In genomic region chr10:91220954-91221696, GRCh38 we compare ENCODE assay signal across 8 cellular contexts. TPM values are rescaled to one million over a fixed set of nuclear protein-coding genes. Genes with fewer than 3 reads are reported as not detected.
A peak's percentile ranks its signal among the peaks of the same experiment; 100 is the strongest.
DNase-seq lines count a peak whose midpoint lies in the region; ATAC-seq and TF ChIP-seq lines count a peak whose summit lies in the region.

No MANE protein-coding gene starts in this region.

- H3K27ac ChIP-seq in RWPE2 (ENCODE audit: poor library complexity, severe bottlenecking) (no peak overlapping the region), right lobe of liver (peak overlapping the region; percentile 89 to 94 (median 94))

- peak overlapping the region; percentile 89 to 91 for H3K4me3 Mint-ChIP-seq in stimulated activated naive CD8-positive, alpha-beta T cell treated with anti-CD3 and anti-CD28 coated beads, Interleukin-15, amount 100 ng/mL, for 72 hours

- peaks cover 52% of the 10 kb centered on the region for H3K4me1 Mint-ChIP-seq in stimulated activated naive CD8-positive, alpha-beta T cell treated with anti-CD3 and anti-CD28 coated beads, Interleukin-15, amount 100 ng/mL, for 72 hours

- TF ChIP-seq POLR2A in right lobe of liver (IDR thresholded peaks at IDR 0.05): no peak

- 8% methylated on average over 10 of the region's 40 CpGs for WGBS in right lobe of liver (ENCODE audit: insufficient coverage, low coverage, low lambda C conversion rate, missing lambda C conversion rate)

- H3K4me3 ChIP-seq in RWPE2 (ENCODE audit: severe bottlenecking) (peak overlapping the region; percentile 73), right lobe of liver (peak overlapping the region; percentile 69 to 94 (median 85))

- ATAC-seq in GM18498 (IDR thresholded peaks at IDR 0.05; ENCODE audit: unreplicated experiment) (peak; percentile 38), HG03039 (IDR thresholded peaks at IDR 0.05; ENCODE audit: unreplicated experiment) (peak; percentile 30), RWPE2 (ENCODE audit: low read depth) (peak; percentile 61), right lobe of liver (peak; percentile 29 to 46 (median 42))
- ATAC-seq in stimulated activated naive CD8-positive, alpha-beta T cell treated with anti-CD3 and anti-CD28 coated beads, Interleukin-15, amount 100 ng/mL, for 72 hours: peak; percentile 66

- H3K27ac Mint-ChIP-seq in stimulated activated naive CD8-positive, alpha-beta T cell treated with anti-CD3 and anti-CD28 coated beads, Interleukin-15, amount 100 ng/mL, for 72 hours: peak overlapping the region; percentile 83 to 92

- TF ChIP-seq CTCF in RWPE2 (IDR thresholded peaks at IDR 0.05; ENCODE audit: poor library complexity, severe bottlenecking): no peak
- no peak for TF ChIP-seq CTCF in right lobe of liver (IDR thresholded peaks at IDR 0.05)

- in situ Hi-C loops in ACHN (cut with HindIII; ENCODE audit: low pct_ligation_motif_present, low pct_unique_long_range_greater_than_20kb, low sequenced_read_pairs): no loop called here

- H3K9me3 ChIP-seq in RWPE2 (ENCODE audit: severe bottlenecking): no peaks in the 10 kb centered on the region
- H3K9me3 ChIP-seq in right lobe of liver: no peaks in the 10 kb centered on the region

- no peaks in the 10 kb centered on the region for H3K27me3 Mint-ChIP-seq in stimulated activated naive CD8-positive, alpha-beta T cell treated with anti-CD3 and anti-CD28 coated beads, Interleukin-15, amount 100 ng/mL, for 72 hours

- H3K36me3 ChIP-seq in RWPE2 (ENCODE audit: low read depth) (no peaks in the 10 kb centered on the region; the same call in 1 of the 2 replicates), right lobe of liver (no peaks in the 10 kb centered on the region)

- peaks cover 4% of the 10 kb centered on the region for H3K4me1 ChIP-seq in RWPE2 (ENCODE audit: insufficient read depth, poor library complexity, severe bottlenecking)
- H3K4me1 ChIP-seq in right lobe of liver: peaks cover 0 to 17% (median 8%) of the 10 kb centered on the region in 4 donors

- DNase-seq in ACHN (peak; percentile 41), RWPE2 (ENCODE audit: low spot score) (no peak), dermis blood vessel endothelial cell (peak; percentile 45), right lobe of liver (peak in 2 of 3 donors; percentile 37 to 55), NCI-H187 treated with DMSO at 0.1 percent for 48 hours (lab: John Stamatoyannopoulos, UW) (no peak)
- DNase-seq in stimulated activated naive CD8-positive, alpha-beta T cell treated with anti-CD3 and anti-CD28 coated beads, Interleukin-15, amount 100 ng/mL, for 72 hours: no peak

- H3K27me3 ChIP-seq in RWPE2 (ENCODE audit: insufficient read depth, poor library complexity, severe bottlenecking) (no peaks in the 10 kb centered on the region), right lobe of liver (no peaks in the 10 kb centered on the region)

- no peaks in the 10 kb centered on the region for H3K9me3 Mint-ChIP-seq in stimulated activated naive CD8-positive, alpha-beta T cell treated with anti-CD3 and anti-CD28 coated beads, Interleukin-15, amount 100 ng/mL, for 72 hours

- intact Hi-C loops in right lobe of liver (cut with DNase I): loop anchor here in 1 of 2 donors (10.0 kb wide), 1 partner anchor 56 kb away; no protein-coding TSS in a partner anchor

RNA-seq across cellular contexts. Expression of gene PCGF5, which starts 0.7 kb away (rescaled TPM):
- total RNA-seq in dermis blood vessel endothelial cell (41.2 and 45.6 TPM in 2 replicates), right lobe of liver (10 to 100 TPM; 25.6 to 30.9 (median 30.0) TPM)

Comparison
In these comparisons a context has a peak if more than half of its experiments do, and no peak if none do; other contexts are left out.
1. DNase-seq: peak in ACHN (single experiment), dermis blood vessel endothelial cell (single experiment) and right lobe of liver (2 of 3); none in RWPE2 (single experiment), stimulated activated naive CD8-positive, alpha-beta T cell treated with anti-CD3 and anti-CD28 coated beads, Interleukin-15, amount 100 ng/mL, for 72 hours (0 of 2) and NCI-H187 treated with DMSO at 0.1 percent for 48 hours (single experiment).
2. Peak in every context shown above with its lines, with median percentiles within 50 percentile points of each other: ATAC-seq.